1 cellular context compared by ENCODE assay signal in genomic region chr2:45274190-45274926, GRCh38.
TF ChIP-seq lines count a peak whose summit lies in the region.

No MANE protein-coding gene starts in this region.

TF ChIP-seq in HepG2, 621 proteins besides CTCF, POLR2A, EP300 and RAD21 (continued from another document and continues in another):
- TF ChIP-seq CREM (IDR thresholded peaks at IDR 0.05) (peak; percentile 87), CREM (CRISPR knock-in tag; IDR thresholded peaks at IDR 0.05) (no peak), ZNF615 (CRISPR knock-in tag; IDR thresholded peaks at IDR 0.05; ENCODE audit: borderline replicate concordance) (no peak; the same call in 1 of the 2 replicates), GABPB1 (CRISPR knock-in tag; IDR thresholded peaks at IDR 0.05) (peak; percentile 66; the same call in 1 of the 2 replicates), ZNF777 (CRISPR knock-in tag; IDR thresholded peaks at IDR 0.05) (no peak), KLF9 (CRISPR knock-in tag; IDR thresholded peaks at IDR 0.05; ENCODE audit: low read depth) (no peak), NPAS2 (CRISPR knock-in tag; IDR thresholded peaks at IDR 0.05; ENCODE audit: borderline replicate concordance) (no peak), ZNF567 (CRISPR knock-in tag; IDR thresholded peaks at IDR 0.05; ENCODE audit: borderline replicate concordance) (no peak), MATR3 (CRISPR knock-in tag; IDR thresholded peaks at IDR 0.05) (no peak), ZBTB43 (CRISPR knock-in tag; conservative IDR thresholded peaks at IDR 0.05) (peak; percentile 74; the same call in 1 of the 2 replicates), ZFP36 (IDR thresholded peaks at IDR 0.05; ENCODE audit: borderline replicate concordance, low read depth, low read length, partially characterized antibody) (no peak), TGIF2 (CRISPR knock-in tag; IDR thresholded peaks at IDR 0.05) (no peak), ZNF577 (CRISPR knock-in tag; IDR thresholded peaks at IDR 0.05; ENCODE audit: borderline replicate concordance, low read depth) (no peak), ELF1 (CRISPR knock-in tag; IDR thresholded peaks at IDR 0.05) (0 out of 2 replicates have a peak, but pooled peaks have one; percentile 38), ARID3A (IDR thresholded peaks at IDR 0.05; ENCODE audit: low read depth, low read length) (peak; percentile 84), JUN (CRISPR knock-in tag; IDR thresholded peaks at IDR 0.05) (0 out of 2 replicates have a peak, but pooled peaks have one; percentile 28), CERS6 (CRISPR knock-in tag; IDR thresholded peaks at IDR 0.05) (no peak), GTF2F1 (IDR thresholded peaks at IDR 0.05; ENCODE audit: low read length) (no peak), MBD4 (IDR thresholded peaks at IDR 0.05; ENCODE audit: borderline replicate concordance, low read length) (no peak; the same call in none of the 2 replicates), XBP1 (CRISPR knock-in tag; IDR thresholded peaks at IDR 0.05) (no peak), PLRG1 (conservative IDR thresholded peaks at IDR 0.05) (no peak), SP5 (CRISPR knock-in tag; IDR thresholded peaks at IDR 0.05; ENCODE audit: borderline replicate concordance, low read depth) (peak; percentile 79; the same call in 1 of the 2 replicates), ZNF580 (CRISPR knock-in tag; IDR thresholded peaks at IDR 0.05; ENCODE audit: borderline replicate concordance, low read depth) (peak; percentile 49; the same call in 1 of the 2 replicates), ZNF256 (CRISPR knock-in tag; conservative IDR thresholded peaks at IDR 0.05) (no peak), ZNF18 (CRISPR knock-in tag; IDR thresholded peaks at IDR 0.05; ENCODE audit: insufficient replicate concordance) (no peak), ZSCAN29 (CRISPR knock-in tag; conservative IDR thresholded peaks at IDR 0.05) (peak; percentile 86; the same call in 1 of the 2 replicates), ASH2L (IDR thresholded peaks at IDR 0.05; ENCODE audit: insufficient read length, low read depth, low read length) (no peak), MNT (IDR thresholded peaks at IDR 0.05) (no peak), ZNF572 (CRISPR knock-in tag; IDR thresholded peaks at IDR 0.05) (no peak), ZNF616 (CRISPR knock-in tag; IDR thresholded peaks at IDR 0.05; ENCODE audit: low read depth) (no peak), ZFP62 (CRISPR knock-in tag; IDR thresholded peaks at IDR 0.05) (no peak), ZNF770 (CRISPR knock-in tag; IDR thresholded peaks at IDR 0.05) (peak; percentile 85; the same call in 1 of the 2 replicates), ZNF839 (CRISPR knock-in tag; IDR thresholded peaks at IDR 0.05; ENCODE audit: borderline replicate concordance) (no peak), MAFG (CRISPR knock-in tag; IDR thresholded peaks at IDR 0.05) (no peak), TERF1 (CRISPR knock-in tag; IDR thresholded peaks at IDR 0.05) (no peak), AFF4 (CRISPR knock-in tag; IDR thresholded peaks at IDR 0.05) (no peak), DBP (CRISPR knock-in tag; IDR thresholded peaks at IDR 0.05; ENCODE audit: not compliant biosample characterization) (no peak), HMG20A (CRISPR knock-in tag; IDR thresholded peaks at IDR 0.05; ENCODE audit: borderline replicate concordance) (peak; percentile 98), DDIT3 (CRISPR knock-in tag; IDR thresholded peaks at IDR 0.05) (no peak), THAP7 (CRISPR knock-in tag; IDR thresholded peaks at IDR 0.05) (no peak), CCDC6 (CRISPR knock-in tag; IDR thresholded peaks at IDR 0.05) (peak; percentile 45; the same call in 1 of the 2 replicates)
